ENCODE assay signal across 16 cellular contexts in genomic region chr17:70658840-70659239, GRCh38.
DNase-seq lines count a peak whose midpoint lies in the region; TF ChIP-seq lines count a peak whose summit lies in the region.
"Had no signal": no experiment of that assay in that cellular context is flagged by ENCODE, and none has a peak within 500 bp of the region (broad histone marks: within the 10 kb centered on the region; RNA-seq: fewer than 3 reads in every experiment).

No MANE protein-coding gene starts in this region.

- H3K9me3 ChIP-seq in HEK293 (ENCODE audit: control insufficient read depth, insufficient read depth, low read depth, low read length) (no peaks in the 10 kb centered on the region), left ventricle myocardium inferior (replicated peaks) (no peaks in the 10 kb centered on the region)
- H3K9me3 ChIP-seq: BLaER1 had no signal

- peak overlapping the region in 3 of 5 experiments; percentile 38 to 86 (median 70) for H3K27ac Mint-ChIP-seq in brain
- H3K27ac Mint-ChIP-seq in mesothelial cell of epicardium: peak overlapping the region; percentile 85
- H3K27ac Mint-ChIP-seq in type B pancreatic cell: peak overlapping the region; percentile 56
- H3K27ac Mint-ChIP-seq: CD4-positive, alpha-beta memory T cell had no signal

- TF ChIP-seq CTCF in HEK293 (tag by site-specific recombination; IDR thresholded peaks at IDR 0.05): no peak
- no peak for TF ChIP-seq CTCF in brain (conservative IDR thresholded peaks at IDR 0.05)
- no peak for TF ChIP-seq CTCF in mesothelial cell of epicardium (IDR thresholded peaks at IDR 0.05; ENCODE audit: unreplicated experiment)
- TF ChIP-seq CTCF in type B pancreatic cell (conservative IDR thresholded peaks at IDR 0.05): no peak
- no peak for TF ChIP-seq CTCF in left ventricle myocardium inferior (IDR thresholded peaks at IDR 0.05; ENCODE audit: borderline replicate concordance)

- H3K4me3 Mint-ChIP-seq in brain (no peak overlapping the region), mesothelial cell of epicardium (no peak overlapping the region), type B pancreatic cell (no peak overlapping the region)
- H3K4me3 Mint-ChIP-seq: CD14-positive monocyte; CD4-positive, alpha-beta memory T cell had no signal

- H3K27me3 Mint-ChIP-seq in brain: no peaks in the 10 kb centered on the region
- no peaks in the 10 kb centered on the region for H3K27me3 Mint-ChIP-seq in mesothelial cell of epicardium (ENCODE audit: low read depth)
- H3K27me3 Mint-ChIP-seq in type B pancreatic cell: no peaks in the 10 kb centered on the region
- H3K27me3 Mint-ChIP-seq: CD4-positive, alpha-beta memory T cell had no signal

- H3K27me3 ChIP-seq in left ventricle myocardium inferior (ENCODE audit: low read depth): no peaks in the 10 kb centered on the region
- H3K27me3 ChIP-seq: BLaER1 had no signal

- H3K27ac ChIP-seq in HEK293 (ENCODE audit: extremely low read depth, low read depth, low read length) (no peak overlapping the region), left ventricle myocardium inferior (replicated peaks) (no peak overlapping the region)
- H3K27ac ChIP-seq: BLaER1 had no signal

- no peak for DNase-seq in mesothelial cell of epicardium (ENCODE audit: low spot score in 2 of 2, unreplicated experiment in 2 of 2)
- DNase-seq in type B pancreatic cell (ENCODE audit: extremely low spot score, unreplicated experiment): no peak
- DNase-seq in SHP77 treated with DMSO at 0.1 percent for 48 hours (lab: John Stamatoyannopoulos, UW): no peak
- DNase-seq in left ventricle myocardium inferior: no peak
- no peak for DNase-seq in NCI-H1436 treated with DMSO at 0.1 percent for 48 hours (lab: John Stamatoyannopoulos, UW)
- DNase-seq: 8988T; CD4-positive, alpha-beta memory T cell; DMS153; DMS79 treated with DMSO at 0.1 percent for 48 hours; GF-D8; GOT3; H7 had no signal

- POLR2A ChIA-PET in HEK293 (lab: Yijun Ruan, JAX): no interaction called here

- intact Hi-C loops in left ventricle myocardium inferior (cut with micrococcal nuclease): no loop called here

- no peaks in the 10 kb centered on the region for H3K9me3 Mint-ChIP-seq in brain
- no peaks in the 10 kb centered on the region for H3K9me3 Mint-ChIP-seq in mesothelial cell of epicardium
- H3K9me3 Mint-ChIP-seq in type B pancreatic cell: no peaks in the 10 kb centered on the region
- H3K9me3 Mint-ChIP-seq: CD14-positive monocyte had no signal

- H3K36me3 Mint-ChIP-seq in brain (no peaks in the 10 kb centered on the region), mesothelial cell of epicardium (no peaks in the 10 kb centered on the region), type B pancreatic cell (no peaks in the 10 kb centered on the region)
- H3K36me3 Mint-ChIP-seq: CD14-positive monocyte; CD4-positive, alpha-beta memory T cell had no signal

- CTCF ChIA-PET in HEK293 (lab: Yijun Ruan, JAX): no interaction called here

- H3K4me1 Mint-ChIP-seq in brain (peaks cover 84% of the 10 kb centered on the region), mesothelial cell of epicardium (peaks cover 28% of the 10 kb centered on the region), type B pancreatic cell (ENCODE audit: unreplicated experiment) (peaks cover 22% of the 10 kb centered on the region)
- H3K4me1 Mint-ChIP-seq: CD14-positive monocyte; CD4-positive, alpha-beta memory T cell had no signal

- H3K4me3 ChIP-seq in HEK293 (ENCODE audit: low read depth, low read length) (no peak overlapping the region), left ventricle myocardium inferior (no peak overlapping the region)
- H3K4me3 ChIP-seq: BLaER1 had no signal

- no peaks in the 10 kb centered on the region for H3K36me3 ChIP-seq in HEK293 (ENCODE audit: control insufficient read depth in 2 of 2, insufficient read depth in 1 of 2, low read length in 2 of 2)
- no peaks in the 10 kb centered on the region for H3K36me3 ChIP-seq in left ventricle myocardium inferior
- H3K36me3 ChIP-seq: BLaER1 had no signal

- H3K4me1 ChIP-seq in HEK293 (ENCODE audit: control insufficient read depth, insufficient read depth, low read length) (peaks cover 20% of the 10 kb centered on the region), left ventricle myocardium inferior (peaks cover 2% of the 10 kb centered on the region)

TF ChIP-seq in HEK293, 187 proteins besides CTCF, POLR2A, EP300 and RAD21:
- TF ChIP-seq ZNF133 (tag by site-specific recombination; IDR thresholded peaks at IDR 0.05) (no peak), ZNF639 (tag by site-specific recombination; IDR thresholded peaks at IDR 0.05) (0 out of 2 replicates have a peak, but pooled peaks have one; percentile 18), GLIS2 (tag by site-specific recombination; IDR thresholded peaks at IDR 0.05) (no peak), PRDM6 (tag by site-specific recombination; IDR thresholded peaks at IDR 0.05) (peak; percentile 77), ATF2 (tag by site-specific recombination; IDR thresholded peaks at IDR 0.05; ENCODE audit: low read depth) (peak; percentile 81), ZNF629 (tag by site-specific recombination; IDR thresholded peaks at IDR 0.05) (peak; percentile 51; the same call in 1 of the 2 replicates), ZBTB6 (tag by site-specific recombination; IDR thresholded peaks at IDR 0.05) (no peak), ZEB2 (tag by site-specific recombination; IDR thresholded peaks at IDR 0.05) (0 out of 2 replicates have a peak, but pooled peaks have one; percentile 39)
